In the genomic region with DNA sequence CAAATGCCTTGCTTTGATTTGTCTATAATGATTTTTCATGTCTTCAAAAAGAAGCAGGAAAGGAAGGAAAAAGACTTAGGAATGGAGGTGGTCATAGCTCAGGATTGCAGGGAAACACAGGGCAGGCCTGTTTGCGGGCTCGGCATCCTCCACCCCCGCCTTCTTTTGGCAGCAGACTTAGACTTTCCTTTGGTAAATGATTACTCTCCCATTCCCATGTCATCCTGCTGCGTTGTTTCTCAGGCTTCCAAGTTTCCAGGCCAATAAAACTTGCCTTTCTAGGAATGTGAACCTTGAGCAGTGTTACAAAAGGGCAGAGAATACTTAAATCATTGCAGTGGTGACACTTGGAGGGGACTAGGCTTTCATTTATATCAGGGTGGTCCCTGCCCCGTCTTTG, we compare ENCODE assay signal across 15 cellular contexts. TPM values are rescaled to one million over a fixed set of nuclear protein-coding genes. Genes with fewer than 3 reads are reported as not detected.
A peak's percentile ranks its signal among the peaks of the same experiment; 100 is the strongest.
DNase-seq lines count a peak whose midpoint lies in the region; ATAC-seq and TF ChIP-seq lines count a peak whose summit lies in the region.
"Had no signal": no experiment of that assay in that cellular context is flagged by ENCODE, and none has a peak within 500 bp of the region (broad histone marks: within the 10 kb centered on the region; RNA-seq: fewer than 3 reads in every experiment).

No MANE protein-coding gene starts in this region.

- no peak overlapping the region for H3K9ac ChIP-seq in colonic mucosa (ENCODE audit: low read depth in 2 of 2, low read length in 2 of 2)

- H3K4me3 ChIP-seq in colonic mucosa (no peak overlapping the region), skeletal muscle cell (ENCODE audit: low read depth, low read length) (no peak overlapping the region)
- H3K4me3 ChIP-seq: dorsolateral prefrontal cortex, left lung had no signal

- H3K9me3 Mint-ChIP-seq in activated CD4-positive, alpha-beta T cell treated with anti-CD3 and anti-CD28 coated beads, Interleukin-2, amount 10 ng/mL, durations not matched to agents 7 days and 5 days, result no peaks in the 10 kb centered on the region

- peak; percentile 71 for DNase-seq in GM04504 (ENCODE audit: low read depth)
- peak; percentile 30 for DNase-seq in colonic mucosa
- DNase-seq in kidney tubule cell (ENCODE audit: low spot score), result peak; percentile 84
- DNase-seq in skeletal muscle cell (ENCODE audit: low read depth), result peak; percentile 36
- no peak for DNase-seq in germinal center (ENCODE audit: low spot score)
- DNase-seq in activated CD4-positive, alpha-beta T cell treated with anti-CD3 and anti-CD28 coated beads, Interleukin-2, amount 10 ng/mL, durations not matched to agents 7 days and 5 days, result no peak
- DNase-seq: activated CD4-positive, alpha-beta T cell treated with anti-CD3 and anti-CD28 coated beads, Interleukin-2, amount 50 U/mL, for 1 hour; dorsolateral prefrontal cortex; KG1; NCI-H146; NCI-H526 treated with DMSO at 0.1 percent for 48 hours; T-helper 17 cell had no signal

- CTCF ChIA-PET in activated CD4-positive, alpha-beta T cell treated with anti-CD3 and anti-CD28 coated beads, Interleukin-2, amount 10 ng/mL, durations not matched to agents 7 days and 5 days (lab: Charles Lee), result no interaction called here

- no peak overlapping the region for H3K4me3 Mint-ChIP-seq in activated CD4-positive, alpha-beta T cell treated with anti-CD3 and anti-CD28 coated beads, Interleukin-2, amount 10 ng/mL, durations not matched to agents 7 days and 5 days
- H3K4me3 Mint-ChIP-seq: T-helper 17 cell had no signal

- POLR2A ChIA-PET in activated CD4-positive, alpha-beta T cell treated with anti-CD3 and anti-CD28 coated beads, Interleukin-2, amount 10 ng/mL, durations not matched to agents 7 days and 5 days (lab: Charles Lee), result interaction anchor here (0.7 kb wide), 1 partner anchor 536 kb away, joined by 5 read pairs; no protein-coding TSS in a partner anchor

- H3K36me3 ChIP-seq in colonic mucosa, result no peaks in the 10 kb centered on the region
- H3K36me3 ChIP-seq: left lung had no signal

- no peak overlapping the region for H3K27ac Mint-ChIP-seq in activated CD4-positive, alpha-beta T cell treated with anti-CD3 and anti-CD28 coated beads, Interleukin-2, amount 10 ng/mL, durations not matched to agents 7 days and 5 days
- H3K27ac Mint-ChIP-seq: T-helper 17 cell had no signal

- H3K9me3 ChIP-seq in colonic mucosa, result no peaks in the 10 kb centered on the region
- H3K9me3 ChIP-seq: left lung had no signal

- no peaks in the 10 kb centered on the region for H3K4me1 ChIP-seq in colonic mucosa
- H3K4me1 ChIP-seq: left lung had no signal

- no peak overlapping the region for H3K27ac ChIP-seq in colonic mucosa
- H3K27ac ChIP-seq: dorsolateral prefrontal cortex, left lung had no signal

- no peaks in the 10 kb centered on the region for H3K27me3 ChIP-seq in colonic mucosa
- H3K27me3 ChIP-seq: dorsolateral prefrontal cortex, left lung had no signal

- no peak for TF ChIP-seq CTCF in colonic mucosa (IDR thresholded peaks at IDR 0.05)

- H3K36me3 Mint-ChIP-seq in activated CD4-positive, alpha-beta T cell treated with anti-CD3 and anti-CD28 coated beads, Interleukin-2, amount 10 ng/mL, durations not matched to agents 7 days and 5 days (ENCODE audit: low read depth), result no peaks in the 10 kb centered on the region

- ATAC-seq in HG03025 (IDR thresholded peaks at IDR 0.05; ENCODE audit: low FRiP score, unreplicated experiment) (no peak), HG02623 (IDR thresholded peaks at IDR 0.05; ENCODE audit: unreplicated experiment) (no peak)
- ATAC-seq: left lung, T-helper 17 cell had no signal

- intact Hi-C loops in colonic mucosa (cut with DNase I), result no loop called here

- no peaks in the 10 kb centered on the region for H3K27me3 Mint-ChIP-seq in activated CD4-positive, alpha-beta T cell treated with anti-CD3 and anti-CD28 coated beads, Interleukin-2, amount 10 ng/mL, durations not matched to agents 7 days and 5 days
- H3K27me3 Mint-ChIP-seq: T-helper 17 cell had no signal

- H3K4me1 Mint-ChIP-seq in activated CD4-positive, alpha-beta T cell treated with anti-CD3 and anti-CD28 coated beads, Interleukin-2, amount 10 ng/mL, durations not matched to agents 7 days and 5 days, result no peaks in the 10 kb centered on the region
- H3K4me1 Mint-ChIP-seq: T-helper 17 cell had no signal

RNA-seq across cellular contexts. Expression of gene DGKB, which starts 34.0 kb away (rescaled TPM):
- under 1 TPM; 0.25 to 0.61 TPM for total RNA-seq in colonic mucosa
- not detected for total RNA-seq in activated CD4-positive, alpha-beta T cell treated with anti-CD3 and anti-CD28 coated beads, Interleukin-2, amount 10 ng/mL, durations not matched to agents 7 days and 5 days
- total RNA-seq: T-helper 17 cell had no signal

Comparison
In these comparisons a context has a peak if more than half of its experiments do, and no peak if none do; other contexts are left out.
1. DNase-seq: peak in GM04504 (single experiment), colonic mucosa (single experiment), kidney tubule cell (single experiment) and skeletal muscle cell (single experiment); none in germinal center (single experiment) and activated CD4-positive, alpha-beta T cell treated with anti-CD3 and anti-CD28 coated beads, Interleukin-2, amount 10 ng/mL, durations not matched to agents 7 days and 5 days (single experiment).